In genomic region chr16:67278773-67279295, GRCh38 we compare ENCODE assay signal across 1 cellular context.
A peak's percentile ranks its signal among the peaks of the same experiment; 100 is the strongest.
TF ChIP-seq lines count a peak whose summit lies in the region.

No MANE protein-coding gene starts in this region.

TF ChIP-seq in HepG2, 621 proteins besides CTCF, POLR2A, EP300 and RAD21 (continued from another document and continues in another):
- TF ChIP-seq SMAD3 (CRISPR knock-in tag; IDR thresholded peaks at IDR 0.05) (peak; percentile 35; the same call in 1 of the 2 replicates), ZNF777 (CRISPR knock-in tag; IDR thresholded peaks at IDR 0.05) (no peak), ZSCAN5A (CRISPR knock-in tag; IDR thresholded peaks at IDR 0.05; ENCODE audit: borderline replicate concordance) (no peak), E2F2 (CRISPR knock-in tag; IDR thresholded peaks at IDR 0.05; ENCODE audit: borderline replicate concordance) (peak; percentile 76; the same call in 1 of the 2 replicates), POGZ (CRISPR knock-in tag; IDR thresholded peaks at IDR 0.05) (no peak; the same call in 1 of the 2 replicates), ZNF546 (CRISPR knock-in tag; conservative IDR thresholded peaks at IDR 0.05) (peak; percentile 62; the same call in 1 of the 2 replicates), SP4 (CRISPR knock-in tag; IDR thresholded peaks at IDR 0.05) (no peak), ZNF724P (CRISPR knock-in tag; IDR thresholded peaks at IDR 0.05; ENCODE audit: borderline replicate concordance) (no peak), PBX3 (CRISPR knock-in tag; IDR thresholded peaks at IDR 0.05; ENCODE audit: borderline replicate concordance) (no peak), ZNF143 (CRISPR knock-in tag; IDR thresholded peaks at IDR 0.05) (no peak), ZNF446 (CRISPR knock-in tag; IDR thresholded peaks at IDR 0.05) (no peak; the same call in 1 of the 2 replicates), GABPA (IDR thresholded peaks at IDR 0.05; ENCODE audit: low read depth, low read length) (no peak; the same call in 1 of the 2 replicates), GABPA (CRISPR knock-in tag; IDR thresholded peaks at IDR 0.05; ENCODE audit: low read depth) (no peak), ZNF383 (CRISPR knock-in tag; IDR thresholded peaks at IDR 0.05; ENCODE audit: borderline replicate concordance) (no peak), ZBTB39 (CRISPR knock-in tag; IDR thresholded peaks at IDR 0.05) (0 out of 2 replicates have a peak, but pooled peaks have one; percentile 1), ZBTB43 (CRISPR knock-in tag; conservative IDR thresholded peaks at IDR 0.05) (0 out of 2 replicates have a peak, but pooled peaks have one; percentile 22), MIER2 (CRISPR knock-in tag; IDR thresholded peaks at IDR 0.05) (no peak), ZNF333 (CRISPR knock-in tag; IDR thresholded peaks at IDR 0.05; ENCODE audit: borderline replicate concordance) (no peak), AHR (CRISPR knock-in tag; IDR thresholded peaks at IDR 0.05) (peak; percentile 92; the same call in 1 of the 2 replicates)
- TF ChIP-seq, protein P1, sequence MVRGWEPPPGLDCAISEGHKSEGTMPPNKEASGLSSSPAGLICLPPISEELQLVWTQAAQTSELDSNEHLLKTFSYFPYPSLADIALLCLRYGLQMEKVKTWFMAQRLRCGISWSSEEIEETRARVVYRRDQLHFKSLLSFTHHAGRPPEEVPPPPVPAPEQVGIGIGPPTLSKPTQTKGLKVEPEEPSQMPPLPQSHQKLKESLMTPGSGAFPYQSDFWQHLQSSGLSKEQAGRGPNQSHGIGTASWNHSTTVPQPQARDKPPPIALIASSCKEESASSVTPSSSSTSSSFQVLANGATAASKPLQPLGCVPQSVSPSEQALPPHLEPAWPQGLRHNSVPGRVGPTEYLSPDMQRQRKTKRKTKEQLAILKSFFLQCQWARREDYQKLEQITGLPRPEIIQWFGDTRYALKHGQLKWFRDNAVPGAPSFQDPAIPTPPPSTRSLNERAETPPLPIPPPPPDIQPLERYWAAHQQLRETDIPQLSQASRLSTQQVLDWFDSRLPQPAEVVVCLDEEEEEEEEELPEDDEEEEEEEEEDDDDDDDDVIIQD (CRISPR knock-in tag; IDR thresholded peaks at IDR 0.05; ENCODE audit: low read depth) = peak; percentile 28; the same call in 1 of the 2 replicates
- TF ChIP-seq, protein P2, sequence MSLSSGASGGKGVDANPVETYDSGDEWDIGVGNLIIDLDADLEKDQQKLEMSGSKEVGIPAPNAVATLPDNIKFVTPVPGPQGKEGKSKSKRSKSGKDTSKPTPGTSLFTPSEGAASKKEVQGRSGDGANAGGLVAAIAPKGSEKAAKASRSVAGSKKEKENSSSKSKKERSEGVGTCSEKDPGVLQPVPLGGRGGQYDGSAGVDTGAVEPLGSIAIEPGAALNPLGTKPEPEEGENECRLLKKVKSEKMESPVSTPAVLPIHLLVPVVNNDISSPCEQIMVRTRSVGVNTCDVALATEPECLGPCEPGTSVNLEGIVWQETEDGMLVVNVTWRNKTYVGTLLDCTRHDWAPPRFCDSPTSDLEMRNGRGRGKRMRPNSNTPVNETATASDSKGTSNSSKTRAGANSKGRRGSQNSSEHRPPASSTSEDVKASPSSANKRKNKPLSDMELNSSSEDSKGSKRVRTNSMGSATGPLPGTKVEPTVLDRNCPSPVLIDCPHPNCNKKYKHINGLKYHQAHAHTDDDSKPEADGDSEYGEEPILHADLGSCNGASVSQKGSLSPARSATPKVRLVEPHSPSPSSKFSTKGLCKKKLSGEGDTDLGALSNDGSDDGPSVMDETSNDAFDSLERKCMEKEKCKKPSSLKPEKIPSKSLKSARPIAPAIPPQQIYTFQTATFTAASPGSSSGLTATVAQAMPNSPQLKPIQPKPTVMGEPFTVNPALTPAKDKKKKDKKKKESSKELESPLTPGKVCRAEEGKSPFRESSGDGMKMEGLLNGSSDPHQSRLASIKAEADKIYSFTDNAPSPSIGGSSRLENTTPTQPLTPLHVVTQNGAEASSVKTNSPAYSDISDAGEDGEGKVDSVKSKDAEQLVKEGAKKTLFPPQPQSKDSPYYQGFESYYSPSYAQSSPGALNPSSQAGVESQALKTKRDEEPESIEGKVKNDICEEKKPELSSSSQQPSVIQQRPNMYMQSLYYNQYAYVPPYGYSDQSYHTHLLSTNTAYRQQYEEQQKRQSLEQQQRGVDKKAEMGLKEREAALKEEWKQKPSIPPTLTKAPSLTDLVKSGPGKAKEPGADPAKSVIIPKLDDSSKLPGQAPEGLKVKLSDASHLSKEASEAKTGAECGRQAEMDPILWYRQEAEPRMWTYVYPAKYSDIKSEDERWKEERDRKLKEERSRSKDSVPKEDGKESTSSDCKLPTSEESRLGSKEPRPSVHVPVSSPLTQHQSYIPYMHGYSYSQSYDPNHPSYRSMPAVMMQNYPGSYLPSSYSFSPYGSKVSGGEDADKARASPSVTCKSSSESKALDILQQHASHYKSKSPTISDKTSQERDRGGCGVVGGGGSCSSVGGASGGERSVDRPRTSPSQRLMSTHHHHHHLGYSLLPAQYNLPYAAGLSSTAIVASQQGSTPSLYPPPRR (CRISPR knock-in tag; IDR thresholded peaks at IDR 0.05; ENCODE audit: borderline replicate concordance) = no peak; the same call in 1 of the 2 replicates
- TF ChIP-seq, protein P3, sequence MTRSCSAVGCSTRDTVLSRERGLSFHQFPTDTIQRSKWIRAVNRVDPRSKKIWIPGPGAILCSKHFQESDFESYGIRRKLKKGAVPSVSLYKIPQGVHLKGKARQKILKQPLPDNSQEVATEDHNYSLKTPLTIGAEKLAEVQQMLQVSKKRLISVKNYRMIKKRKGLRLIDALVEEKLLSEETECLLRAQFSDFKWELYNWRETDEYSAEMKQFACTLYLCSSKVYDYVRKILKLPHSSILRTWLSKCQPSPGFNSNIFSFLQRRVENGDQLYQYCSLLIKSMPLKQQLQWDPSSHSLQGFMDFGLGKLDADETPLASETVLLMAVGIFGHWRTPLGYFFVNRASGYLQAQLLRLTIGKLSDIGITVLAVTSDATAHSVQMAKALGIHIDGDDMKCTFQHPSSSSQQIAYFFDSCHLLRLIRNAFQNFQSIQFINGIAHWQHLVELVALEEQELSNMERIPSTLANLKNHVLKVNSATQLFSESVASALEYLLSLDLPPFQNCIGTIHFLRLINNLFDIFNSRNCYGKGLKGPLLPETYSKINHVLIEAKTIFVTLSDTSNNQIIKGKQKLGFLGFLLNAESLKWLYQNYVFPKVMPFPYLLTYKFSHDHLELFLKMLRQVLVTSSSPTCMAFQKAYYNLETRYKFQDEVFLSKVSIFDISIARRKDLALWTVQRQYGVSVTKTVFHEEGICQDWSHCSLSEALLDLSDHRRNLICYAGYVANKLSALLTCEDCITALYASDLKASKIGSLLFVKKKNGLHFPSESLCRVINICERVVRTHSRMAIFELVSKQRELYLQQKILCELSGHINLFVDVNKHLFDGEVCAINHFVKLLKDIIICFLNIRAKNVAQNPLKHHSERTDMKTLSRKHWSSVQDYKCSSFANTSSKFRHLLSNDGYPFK (CRISPR knock-in tag; IDR thresholded peaks at IDR 0.05; ENCODE audit: borderline replicate concordance) = no peak
- TF ChIP-seq, protein P4, sequence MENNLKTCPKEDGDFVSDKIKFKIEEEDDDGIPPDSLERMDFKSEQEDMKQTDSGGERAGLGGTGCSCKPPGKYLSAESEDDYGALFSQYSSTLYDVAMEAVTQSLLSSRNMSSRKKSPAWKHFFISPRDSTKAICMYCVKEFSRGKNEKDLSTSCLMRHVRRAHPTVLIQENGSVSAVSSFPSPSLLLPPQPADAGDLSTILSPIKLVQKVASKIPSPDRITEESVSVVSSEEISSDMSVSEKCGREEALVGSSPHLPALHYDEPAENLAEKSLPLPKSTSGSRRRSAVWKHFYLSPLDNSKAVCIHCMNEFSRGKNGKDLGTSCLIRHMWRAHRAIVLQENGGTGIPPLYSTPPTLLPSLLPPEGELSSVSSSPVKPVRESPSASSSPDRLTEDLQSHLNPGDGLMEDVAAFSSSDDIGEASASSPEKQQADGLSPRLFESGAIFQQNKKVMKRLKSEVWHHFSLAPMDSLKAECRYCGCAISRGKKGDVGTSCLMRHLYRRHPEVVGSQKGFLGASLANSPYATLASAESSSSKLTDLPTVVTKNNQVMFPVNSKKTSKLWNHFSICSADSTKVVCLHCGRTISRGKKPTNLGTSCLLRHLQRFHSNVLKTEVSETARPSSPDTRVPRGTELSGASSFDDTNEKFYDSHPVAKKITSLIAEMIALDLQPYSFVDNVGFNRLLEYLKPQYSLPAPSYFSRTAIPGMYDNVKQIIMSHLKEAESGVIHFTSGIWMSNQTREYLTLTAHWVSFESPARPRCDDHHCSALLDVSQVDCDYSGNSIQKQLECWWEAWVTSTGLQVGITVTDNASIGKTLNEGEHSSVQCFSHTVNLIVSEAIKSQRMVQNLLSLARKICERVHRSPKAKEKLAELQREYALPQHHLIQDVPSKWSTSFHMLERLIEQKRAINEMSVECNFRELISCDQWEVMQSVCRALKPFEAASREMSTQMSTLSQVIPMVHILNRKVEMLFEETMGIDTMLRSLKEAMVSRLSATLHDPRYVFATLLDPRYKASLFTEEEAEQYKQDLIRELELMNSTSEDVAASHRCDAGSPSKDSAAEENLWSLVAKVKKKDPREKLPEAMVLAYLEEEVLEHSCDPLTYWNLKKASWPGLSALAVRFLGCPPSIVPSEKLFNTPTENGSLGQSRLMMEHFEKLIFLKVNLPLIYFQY (CRISPR knock-in tag; IDR thresholded peaks at IDR 0.05; ENCODE audit: borderline replicate concordance) = no peak
- TF ChIP-seq, protein P5, sequence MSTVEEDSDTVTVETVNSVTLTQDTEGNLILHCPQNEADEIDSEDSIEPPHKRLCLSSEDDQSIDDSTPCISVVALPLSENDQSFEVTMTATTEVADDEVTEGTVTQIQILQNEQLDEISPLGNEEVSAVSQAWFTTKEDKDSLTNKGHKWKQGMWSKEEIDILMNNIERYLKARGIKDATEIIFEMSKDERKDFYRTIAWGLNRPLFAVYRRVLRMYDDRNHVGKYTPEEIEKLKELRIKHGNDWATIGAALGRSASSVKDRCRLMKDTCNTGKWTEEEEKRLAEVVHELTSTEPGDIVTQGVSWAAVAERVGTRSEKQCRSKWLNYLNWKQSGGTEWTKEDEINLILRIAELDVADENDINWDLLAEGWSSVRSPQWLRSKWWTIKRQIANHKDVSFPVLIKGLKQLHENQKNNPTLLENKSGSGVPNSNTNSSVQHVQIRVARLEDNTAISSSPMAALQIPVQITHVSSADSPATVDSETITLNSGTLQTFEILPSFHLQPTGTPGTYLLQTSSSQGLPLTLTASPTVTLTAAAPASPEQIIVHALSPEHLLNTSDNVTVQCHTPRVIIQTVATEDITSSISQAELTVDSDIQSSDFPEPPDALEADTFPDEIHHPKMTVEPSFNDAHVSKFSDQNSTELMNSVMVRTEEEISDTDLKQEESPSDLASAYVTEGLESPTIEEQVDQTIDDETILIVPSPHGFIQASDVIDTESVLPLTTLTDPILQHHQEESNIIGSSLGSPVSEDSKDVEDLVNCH (CRISPR knock-in tag; IDR thresholded peaks at IDR 0.05) = no peak
- TF ChIP-seq, protein P6, sequence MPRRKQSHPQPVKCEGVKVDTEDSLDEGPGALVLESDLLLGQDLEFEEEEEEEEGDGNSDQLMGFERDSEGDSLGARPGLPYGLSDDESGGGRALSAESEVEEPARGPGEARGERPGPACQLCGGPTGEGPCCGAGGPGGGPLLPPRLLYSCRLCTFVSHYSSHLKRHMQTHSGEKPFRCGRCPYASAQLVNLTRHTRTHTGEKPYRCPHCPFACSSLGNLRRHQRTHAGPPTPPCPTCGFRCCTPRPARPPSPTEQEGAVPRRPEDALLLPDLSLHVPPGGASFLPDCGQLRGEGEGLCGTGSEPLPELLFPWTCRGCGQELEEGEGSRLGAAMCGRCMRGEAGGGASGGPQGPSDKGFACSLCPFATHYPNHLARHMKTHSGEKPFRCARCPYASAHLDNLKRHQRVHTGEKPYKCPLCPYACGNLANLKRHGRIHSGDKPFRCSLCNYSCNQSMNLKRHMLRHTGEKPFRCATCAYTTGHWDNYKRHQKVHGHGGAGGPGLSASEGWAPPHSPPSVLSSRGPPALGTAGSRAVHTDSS (CRISPR knock-in tag; conservative IDR thresholded peaks at IDR 0.05) = no peak
